Comparison of ENCODE assay signal across 17 cellular contexts in the genomic region with DNA sequence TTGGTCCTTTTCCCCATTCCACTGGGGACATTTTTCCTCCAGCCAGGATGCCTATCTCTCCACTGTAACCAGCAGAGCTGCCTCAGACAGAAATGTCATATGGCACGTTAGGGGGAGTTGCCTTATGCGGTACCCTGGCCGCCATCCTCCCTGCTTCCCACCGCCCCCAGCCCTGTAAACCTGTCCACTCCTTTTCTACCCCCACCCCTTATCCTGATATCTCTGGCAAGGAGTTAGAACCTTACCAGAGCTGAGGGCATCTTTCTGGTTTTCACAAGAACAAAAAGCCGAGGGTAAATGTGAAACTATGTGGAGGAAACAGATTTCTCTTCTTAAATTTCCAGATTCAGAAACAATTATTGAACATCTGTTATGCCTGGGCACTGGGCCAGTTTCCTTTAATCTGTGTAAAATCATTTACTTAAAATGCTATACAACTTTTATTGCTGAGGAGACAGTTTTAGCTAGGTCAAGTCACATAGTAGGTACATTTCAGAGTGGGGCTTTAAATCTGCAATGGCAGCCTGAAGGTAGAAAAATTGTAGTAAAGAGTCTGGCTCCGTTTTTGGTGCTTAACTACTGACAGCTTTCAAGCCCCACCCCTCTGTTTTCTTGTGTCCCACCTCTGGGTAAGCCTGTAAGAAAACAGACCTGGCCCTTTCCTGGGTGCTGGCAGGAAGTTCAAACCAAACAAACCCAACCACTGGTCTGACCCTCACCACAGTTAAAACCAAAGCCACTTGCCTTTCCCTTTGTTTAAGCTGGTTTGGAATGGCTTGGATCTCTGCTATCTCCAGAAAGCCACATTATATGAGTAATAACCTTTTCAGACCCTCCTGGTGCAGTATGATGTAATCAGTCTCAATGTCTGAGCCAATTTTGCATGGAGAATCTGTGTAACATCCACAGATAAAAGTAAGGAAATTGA.
A peak's percentile ranks its signal among the peaks of the same experiment; 100 is the strongest.
DNase-seq lines count a peak whose midpoint lies in the region; ATAC-seq lines count a peak whose summit lies in the region.
"Had no signal": no experiment of that assay in that cellular context is flagged by ENCODE, and none has a peak within 500 bp of the region (broad histone marks: within the 10 kb centered on the region; RNA-seq: fewer than 3 reads in every experiment).

No MANE protein-coding gene starts in this region.

- H3K9ac ChIP-seq in GM23248 = no peak overlapping the region

- H3K27me3 ChIP-seq in GM23248 (replicated peaks; ENCODE audit: insufficient read depth) = no peaks in the 10 kb centered on the region
- H3K27me3 ChIP-seq in SJCRH30 = no peaks in the 10 kb centered on the region
- H3K27me3 ChIP-seq: gastrocnemius medialis had no signal

- H4K20me1 ChIP-seq in GM23248 (ENCODE audit: insufficient read depth) = no peaks in the 10 kb centered on the region

- no peak overlapping the region for H3K27ac ChIP-seq in GM23248
- peak overlapping the region; percentile 45 for H3K27ac ChIP-seq in SJCRH30
- H3K27ac ChIP-seq: gastrocnemius medialis, SK-N-MC had no signal

- no peak for ATAC-seq in Right ventricle myocardium inferior
- ATAC-seq: gastrocnemius medialis, GM12878, left colon had no signal

- H3K4me3 ChIP-seq in GM23248 (no peak overlapping the region), SJCRH30 (no peak overlapping the region)
- H3K4me3 ChIP-seq: gastrocnemius medialis, GM12878, SK-N-MC had no signal

- intact Hi-C loops in Right ventricle myocardium inferior (cut with DNase I) = no loop called here

- no peaks in the 10 kb centered on the region for H3F3A ChIP-seq in GM23248 (ENCODE audit: insufficient read depth)

- H3K36me3 ChIP-seq in GM23248 (ENCODE audit: low read depth) (no peaks in the 10 kb centered on the region), SJCRH30 (no peaks in the 10 kb centered on the region)
- H3K36me3 ChIP-seq: gastrocnemius medialis had no signal

- H3K9me2 ChIP-seq in GM23248 (ENCODE audit: insufficient read depth) = no peaks in the 10 kb centered on the region

- no peaks in the 10 kb centered on the region for H3K79me2 ChIP-seq in GM23248 (ENCODE audit: insufficient read depth)

- no peak overlapping the region for H2AFZ ChIP-seq in GM23248

- DNase-seq in AG08395 (ENCODE audit: low spot score) = peak; percentile 41
- DNase-seq in GM23248 = peak; percentile 36
- peak; percentile 65 to 77 for DNase-seq in SJCRH30
- DNase-seq in iris pigment epithelial cell (ENCODE audit: low read depth) = peak; percentile 49
- no peak for DNase-seq in NCI-H1092 treated with DMSO at 0.1 percent for 48 hours (lab: John Stamatoyannopoulos, UW)
- no peak for DNase-seq in DMS79 treated with DMSO at 0.1 percent for 48 hours (lab: John Stamatoyannopoulos, UW)
- DNase-seq in anterior cingulate cortex (lab: John Stamatoyannopoulos, UW) = no peak
- DNase-seq in Right ventricle myocardium inferior (ENCODE audit: missing footprints) = no peak
- DNase-seq: activated CD4-positive, alpha-beta T cell treated with anti-CD3 and anti-CD28 coated beads for 4 hours; activated gamma-delta T cell treated with Interleukin-2 at 50 U/mL for 16 hours; cortex of kidney; gastrocnemius medialis; left colon; nephron progenitor cell; stimulated activated CD8-positive, alpha-beta memory T cell treated with anti-CD3 and anti-CD28 coated beads, Interleukin-4, amount 100 ng/mL, for 48 hours had no signal

- H3K4me1 ChIP-seq in GM23248 (ENCODE audit: insufficient read depth) = no peaks in the 10 kb centered on the region
- H3K4me1 ChIP-seq in SJCRH30 = peaks cover 35% of the 10 kb centered on the region
- H3K4me1 ChIP-seq: gastrocnemius medialis had no signal

- in situ Hi-C loops in GM23248 (cut with MboI) = no loop called here

- H3K4me2 ChIP-seq in GM23248 (ENCODE audit: unreplicated experiment) = no peak overlapping the region

- WGBS in GM23248 (ENCODE audit: low coverage in 1 of 2, low lambda C conversion rate in 2 of 2, missing lambda C conversion rate in 2 of 2), 2 experiments = 26 to 33% methylated on average over 6 of the region's 6 CpGs

- H3K9me3 ChIP-seq in GM23248 (ENCODE audit: low read depth) = no peaks in the 10 kb centered on the region
- no peaks in the 10 kb centered on the region for H3K9me3 ChIP-seq in SJCRH30 (replicated peaks)
- H3K9me3 ChIP-seq: gastrocnemius medialis had no signal

Comparison
In these comparisons a context has a peak if more than half of its experiments do, and no peak if none do; other contexts are left out.
1. DNase-seq: peak in AG08395 (single experiment), GM23248 (single experiment), SJCRH30 (2 of 2) and iris pigment epithelial cell (single experiment); none in NCI-H1092 treated with DMSO at 0.1 percent for 48 hours (single experiment), DMS79 treated with DMSO at 0.1 percent for 48 hours (single experiment), anterior cingulate cortex (0 of 58) and Right ventricle myocardium inferior (single experiment).